ENCODE assay signal across 17 cellular contexts in genomic region chr4:87657525-87657924, GRCh38. TPM values are rescaled to one million over a fixed set of nuclear protein-coding genes. Genes with fewer than 3 reads are reported as not detected.
DNase-seq lines count a peak whose midpoint lies in the region; ATAC-seq, FAIRE-seq and TF ChIP-seq lines count a peak whose summit lies in the region.
"Had no signal": no experiment of that assay in that cellular context is flagged by ENCODE, and none has a peak within 500 bp of the region (broad histone marks: within the 10 kb centered on the region; RNA-seq: fewer than 3 reads in every experiment).

No MANE protein-coding gene starts in this region.

- H3K4me2 ChIP-seq in MM.1S (ENCODE audit: low read depth, low read length) = no peak overlapping the region

- POLR2A ChIA-PET in CD8-positive, alpha-beta T cell (lab: Charles Lee) = no interaction called here

- ATAC-seq in HG02588 (IDR thresholded peaks at IDR 0.05; ENCODE audit: unreplicated experiment) = no peak
- ATAC-seq in CD8-positive, alpha-beta T cell = no peak
- ATAC-seq: stimulated activated memory B cell treated with anti-CD40 and anti-IgM and Interleukin-4, amounts not matched to agents 10 μg/mL and 1 μg/mL and 100 μg/mL, for 72 hours had no signal

- no peaks in the 10 kb centered on the region for H3K79me2 ChIP-seq in MM.1S (ENCODE audit: low read length)

- CTCF ChIA-PET in CD8-positive, alpha-beta T cell (lab: Charles Lee) = no interaction called here

- no peaks in the 10 kb centered on the region for H3K36me3 ChIP-seq in bronchial epithelial cell (ENCODE audit: control insufficient read depth, insufficient read depth, low read length)
- H3K36me3 ChIP-seq in CD8-positive, alpha-beta T cell (ENCODE audit: insufficient read depth, low read length) = no peaks in the 10 kb centered on the region
- H3K36me3 ChIP-seq in MM.1S (replicated peaks; ENCODE audit: insufficient read depth, low read length) = no peaks in the 10 kb centered on the region
- H3K36me3 ChIP-seq: vagina had no signal

- peak; percentile 60 for FAIRE-seq in bronchial epithelial cell (lab: Jason Lieb, UNC)
- FAIRE-seq: islet of Langerhans had no signal

- no peak overlapping the region for H3K27ac ChIP-seq in CD8-positive, alpha-beta T cell (ENCODE audit: low read depth, low read length)
- no peak overlapping the region for H3K27ac ChIP-seq in MM.1S (ENCODE audit: low read length)
- H3K27ac ChIP-seq: vagina had no signal

- intact Hi-C loops in CD8-positive, alpha-beta T cell (cut with DNase I, micrococcal nuclease) = no loop called here

- DNase-seq in COLO829 (ENCODE audit: low spot score) (peak; percentile 62), LoVo (ENCODE audit: low spot score) (peak; percentile 72), bronchial epithelial cell (ENCODE audit: low read depth) (peak; percentile 89), kidney tubule cell (ENCODE audit: low spot score) (peak; percentile 88), MM.1S (no peak), ecto neural progenitor cell (ENCODE audit: low spot score) (no peak)
- no peak for DNase-seq in CD8-positive, alpha-beta T cell
- DNase-seq: activated naive CD4-positive, alpha-beta T cell treated with Interleukin-2 at 50 U/mL for 16 hours; naive B cell; right cardiac atrium; stimulated activated CD4-positive, alpha-beta T cell treated with anti-CD3 and anti-CD28 coated beads, Interleukin-4, amount 100 ng/mL, for 1 hour had no signal

- H3K27me3 ChIP-seq in bronchial epithelial cell (ENCODE audit: control insufficient read depth, insufficient read depth, low read length) (no peaks in the 10 kb centered on the region), MM.1S (replicated peaks; ENCODE audit: insufficient read depth, low read length) (no peaks in the 10 kb centered on the region)
- H3K27me3 ChIP-seq in CD8-positive, alpha-beta T cell (ENCODE audit: insufficient read depth, low read length) = no peaks in the 10 kb centered on the region
- H3K27me3 ChIP-seq: vagina had no signal

- TF ChIP-seq CTCF in bronchial epithelial cell (IDR thresholded peaks at IDR 0.05; ENCODE audit: insufficient read depth, low read length, severe bottlenecking) (no peak), MM.1S (IDR thresholded peaks at IDR 0.05; ENCODE audit: low read length) (no peak)
- no peak for TF ChIP-seq CTCF in CD8-positive, alpha-beta T cell (IDR thresholded peaks at IDR 0.05)

- H3K9me3 Mint-ChIP-seq in CD8-positive, alpha-beta T cell = no peaks in the 10 kb centered on the region

- no peaks in the 10 kb centered on the region for H4K20me1 ChIP-seq in MM.1S (ENCODE audit: insufficient read depth, low read length)

- H3K9ac ChIP-seq in MM.1S (ENCODE audit: low read length) = no peak overlapping the region

- H3K27ac Mint-ChIP-seq in CD8-positive, alpha-beta T cell = no peak overlapping the region
- H3K27ac Mint-ChIP-seq: B cell; naive B cell; stimulated activated memory B cell treated with anti-CD40 and anti-IgM and Interleukin-4, amounts not matched to agents 10 μg/mL and 1 μg/mL and 100 μg/mL, for 72 hours had no signal

- H3K4me1 ChIP-seq in CD8-positive, alpha-beta T cell (ENCODE audit: insufficient read depth, low read length) = no peaks in the 10 kb centered on the region
- H3K4me1 ChIP-seq in MM.1S (ENCODE audit: low read length) = no peaks in the 10 kb centered on the region

- H3K4me3 ChIP-seq in bronchial epithelial cell (ENCODE audit: low read depth, low read length) = no peak overlapping the region
- H3K4me3 ChIP-seq in CD8-positive, alpha-beta T cell (ENCODE audit: low read depth, low read length) = no peak overlapping the region
- H3K4me3 ChIP-seq in MM.1S (ENCODE audit: low read length) = no peak overlapping the region
- H3K4me3 ChIP-seq: vagina had no signal

- H3K27me3 Mint-ChIP-seq in CD8-positive, alpha-beta T cell (ENCODE audit: low read depth) = peaks cover 13% of the 10 kb centered on the region

- no peaks in the 10 kb centered on the region for H3K9me3 ChIP-seq in CD8-positive, alpha-beta T cell (ENCODE audit: low read length)
- H3K9me3 ChIP-seq in MM.1S (replicated peaks; ENCODE audit: insufficient read depth, low read length) = no peaks in the 10 kb centered on the region
- H3K9me3 ChIP-seq: vagina had no signal

- no peaks in the 10 kb centered on the region for H3K36me3 Mint-ChIP-seq in CD8-positive, alpha-beta T cell
- H3K36me3 Mint-ChIP-seq: stimulated activated memory B cell treated with anti-CD40 and anti-IgM and Interleukin-4, amounts not matched to agents 10 μg/mL and 1 μg/mL and 100 μg/mL, for 72 hours had no signal

- no peaks in the 10 kb centered on the region for H3K4me1 Mint-ChIP-seq in CD8-positive, alpha-beta T cell (ENCODE audit: low read depth)
- H3K4me1 Mint-ChIP-seq: B cell; naive B cell; stimulated activated memory B cell treated with anti-CD40 and anti-IgM and Interleukin-4, amounts not matched to agents 10 μg/mL and 1 μg/mL and 100 μg/mL, for 72 hours had no signal

- no peak overlapping the region for H2AFZ ChIP-seq in MM.1S (ENCODE audit: low read length)

- H3K9me2 ChIP-seq in MM.1S (replicated peaks; ENCODE audit: insufficient read depth, low read length) = no peaks in the 10 kb centered on the region

- no peaks in the 10 kb centered on the region for H3F3A ChIP-seq in MM.1S (ENCODE audit: insufficient read depth, low read length)

- H3K4me3 Mint-ChIP-seq in CD8-positive, alpha-beta T cell = no peak overlapping the region
- H3K4me3 Mint-ChIP-seq: B cell; naive B cell; stimulated activated memory B cell treated with anti-CD40 and anti-IgM and Interleukin-4, amounts not matched to agents 10 μg/mL and 1 μg/mL and 100 μg/mL, for 72 hours had no signal

RNA-seq across cellular contexts. Expression of gene DMP1, which starts 7.4 kb away (rescaled TPM):
- total RNA-seq in bronchial epithelial cell = not detected in 2 replicates
- not detected for total RNA-seq in CD8-positive, alpha-beta T cell
- total RNA-seq: activated CD8-positive, alpha-beta memory T cell treated with anti-CD3 and anti-CD28 coated beads for 36 hours; B cell; right cardiac atrium; vagina had no signal

RNA-seq across cellular contexts. Expression of gene DSPP, which starts 49.2 kb away (rescaled TPM):
- total RNA-seq in bronchial epithelial cell = not detected in 2 replicates
- total RNA-seq in CD8-positive, alpha-beta T cell = not detected
- total RNA-seq: activated CD8-positive, alpha-beta memory T cell treated with anti-CD3 and anti-CD28 coated beads for 36 hours; B cell; right cardiac atrium; vagina had no signal

Comparison
In these comparisons a context has a peak if more than half of its experiments do, and no peak if none do; other contexts are left out.
1. DNase-seq: peak in COLO829 (single experiment), LoVo (single experiment), bronchial epithelial cell (single experiment) and kidney tubule cell (single experiment); none in CD8-positive, alpha-beta T cell (0 of 7), MM.1S (single experiment) and ecto neural progenitor cell (single experiment).